In the genomic region with DNA sequence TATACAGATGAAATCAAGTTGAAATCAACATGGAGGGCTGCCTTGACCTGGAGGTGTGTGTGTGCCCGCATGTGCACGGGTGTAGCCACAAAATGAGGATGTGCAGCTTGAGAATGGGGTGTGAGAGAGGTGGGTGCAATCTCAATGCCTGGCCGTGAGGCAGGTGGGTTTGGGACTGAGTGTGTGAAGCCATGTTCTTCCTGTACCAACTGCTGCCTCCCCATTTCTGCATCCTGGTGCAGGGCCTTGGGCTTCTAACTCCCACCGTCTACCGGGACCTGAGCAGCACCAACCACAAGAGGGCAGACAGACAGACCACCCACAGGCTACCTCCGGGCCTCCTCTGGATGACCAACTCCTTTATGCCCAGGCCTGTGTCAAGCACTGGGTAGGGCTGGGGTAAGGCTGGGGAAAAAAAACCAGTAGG, we compare ENCODE assay signal across 1 cellular context.
TF ChIP-seq lines count a peak whose summit lies in the region.

No MANE protein-coding gene starts in this region.

TF ChIP-seq in WTC11, 78 proteins besides CTCF, POLR2A, EP300 and RAD21 (continued from another document):
- TF ChIP-seq, protein P1, sequence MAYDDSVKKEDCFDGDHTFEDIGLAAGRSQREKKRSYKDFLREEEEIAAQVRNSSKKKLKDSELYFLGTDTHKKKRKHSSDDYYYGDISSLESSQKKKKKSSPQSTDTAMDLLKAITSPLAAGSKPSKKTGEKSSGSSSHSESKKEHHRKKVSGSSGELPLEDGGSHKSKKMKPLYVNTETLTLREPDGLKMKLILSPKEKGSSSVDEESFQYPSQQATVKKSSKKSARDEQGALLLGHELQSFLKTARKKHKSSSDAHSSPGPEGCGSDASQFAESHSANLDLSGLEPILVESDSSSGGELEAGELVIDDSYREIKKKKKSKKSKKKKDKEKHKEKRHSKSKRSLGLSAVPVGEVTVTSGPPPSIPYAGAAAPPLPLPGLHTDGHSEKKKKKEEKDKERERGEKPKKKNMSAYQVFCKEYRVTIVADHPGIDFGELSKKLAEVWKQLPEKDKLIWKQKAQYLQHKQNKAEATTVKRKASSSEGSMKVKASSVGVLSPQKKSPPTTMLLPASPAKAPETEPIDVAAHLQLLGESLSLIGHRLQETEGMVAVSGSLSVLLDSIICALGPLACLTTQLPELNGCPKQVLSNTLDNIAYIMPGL (CRISPR knock-in tag; IDR thresholded peaks at IDR 0.05): no peak
- TF ChIP-seq, protein P2, sequence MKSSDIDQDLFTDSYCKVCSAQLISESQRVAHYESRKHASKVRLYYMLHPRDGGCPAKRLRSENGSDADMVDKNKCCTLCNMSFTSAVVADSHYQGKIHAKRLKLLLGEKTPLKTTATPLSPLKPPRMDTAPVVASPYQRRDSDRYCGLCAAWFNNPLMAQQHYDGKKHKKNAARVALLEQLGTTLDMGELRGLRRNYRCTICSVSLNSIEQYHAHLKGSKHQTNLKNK (CRISPR knock-in tag; IDR thresholded peaks at IDR 0.05): no peak
- TF ChIP-seq PRRX2 (CRISPR knock-in tag; IDR thresholded peaks at IDR 0.05) (no peak), OVOL2 (CRISPR knock-in tag; IDR thresholded peaks at IDR 0.05; ENCODE audit: borderline replicate concordance) (no peak), ZNF317 (CRISPR knock-in tag; IDR thresholded peaks at IDR 0.05; ENCODE audit: borderline replicate concordance, low read depth) (no peak), CBFB (CRISPR knock-in tag; IDR thresholded peaks at IDR 0.05; ENCODE audit: low read depth) (no peak), ZNF416 (CRISPR knock-in tag; IDR thresholded peaks at IDR 0.05) (no peak), ZNF232 (CRISPR knock-in tag; IDR thresholded peaks at IDR 0.05) (no peak), ZNF121 (CRISPR knock-in tag; IDR thresholded peaks at IDR 0.05) (no peak)
- TF ChIP-seq, protein P3, sequence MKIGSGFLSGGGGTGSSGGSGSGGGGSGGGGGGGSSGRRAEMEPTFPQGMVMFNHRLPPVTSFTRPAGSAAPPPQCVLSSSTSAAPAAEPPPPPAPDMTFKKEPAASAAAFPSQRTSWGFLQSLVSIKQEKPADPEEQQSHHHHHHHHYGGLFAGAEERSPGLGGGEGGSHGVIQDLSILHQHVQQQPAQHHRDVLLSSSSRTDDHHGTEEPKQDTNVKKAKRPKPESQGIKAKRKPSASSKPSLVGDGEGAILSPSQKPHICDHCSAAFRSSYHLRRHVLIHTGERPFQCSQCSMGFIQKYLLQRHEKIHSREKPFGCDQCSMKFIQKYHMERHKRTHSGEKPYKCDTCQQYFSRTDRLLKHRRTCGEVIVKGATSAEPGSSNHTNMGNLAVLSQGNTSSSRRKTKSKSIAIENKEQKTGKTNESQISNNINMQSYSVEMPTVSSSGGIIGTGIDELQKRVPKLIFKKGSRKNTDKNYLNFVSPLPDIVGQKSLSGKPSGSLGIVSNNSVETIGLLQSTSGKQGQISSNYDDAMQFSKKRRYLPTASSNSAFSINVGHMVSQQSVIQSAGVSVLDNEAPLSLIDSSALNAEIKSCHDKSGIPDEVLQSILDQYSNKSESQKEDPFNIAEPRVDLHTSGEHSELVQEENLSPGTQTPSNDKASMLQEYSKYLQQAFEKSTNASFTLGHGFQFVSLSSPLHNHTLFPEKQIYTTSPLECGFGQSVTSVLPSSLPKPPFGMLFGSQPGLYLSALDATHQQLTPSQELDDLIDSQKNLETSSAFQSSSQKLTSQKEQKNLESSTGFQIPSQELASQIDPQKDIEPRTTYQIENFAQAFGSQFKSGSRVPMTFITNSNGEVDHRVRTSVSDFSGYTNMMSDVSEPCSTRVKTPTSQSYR (CRISPR knock-in tag; IDR thresholded peaks at IDR 0.05): no peak
- TF ChIP-seq, protein P4, sequence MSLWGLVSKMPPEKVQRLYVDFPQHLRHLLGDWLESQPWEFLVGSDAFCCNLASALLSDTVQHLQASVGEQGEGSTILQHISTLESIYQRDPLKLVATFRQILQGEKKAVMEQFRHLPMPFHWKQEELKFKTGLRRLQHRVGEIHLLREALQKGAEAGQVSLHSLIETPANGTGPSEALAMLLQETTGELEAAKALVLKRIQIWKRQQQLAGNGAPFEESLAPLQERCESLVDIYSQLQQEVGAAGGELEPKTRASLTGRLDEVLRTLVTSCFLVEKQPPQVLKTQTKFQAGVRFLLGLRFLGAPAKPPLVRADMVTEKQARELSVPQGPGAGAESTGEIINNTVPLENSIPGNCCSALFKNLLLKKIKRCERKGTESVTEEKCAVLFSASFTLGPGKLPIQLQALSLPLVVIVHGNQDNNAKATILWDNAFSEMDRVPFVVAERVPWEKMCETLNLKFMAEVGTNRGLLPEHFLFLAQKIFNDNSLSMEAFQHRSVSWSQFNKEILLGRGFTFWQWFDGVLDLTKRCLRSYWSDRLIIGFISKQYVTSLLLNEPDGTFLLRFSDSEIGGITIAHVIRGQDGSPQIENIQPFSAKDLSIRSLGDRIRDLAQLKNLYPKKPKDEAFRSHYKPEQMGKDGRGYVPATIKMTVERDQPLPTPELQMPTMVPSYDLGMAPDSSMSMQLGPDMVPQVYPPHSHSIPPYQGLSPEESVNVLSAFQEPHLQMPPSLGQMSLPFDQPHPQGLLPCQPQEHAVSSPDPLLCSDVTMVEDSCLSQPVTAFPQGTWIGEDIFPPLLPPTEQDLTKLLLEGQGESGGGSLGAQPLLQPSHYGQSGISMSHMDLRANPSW (CRISPR knock-in tag; conservative IDR thresholded peaks at IDR 0.05; ENCODE audit: low read depth): no peak
- TF ChIP-seq, protein P5, sequence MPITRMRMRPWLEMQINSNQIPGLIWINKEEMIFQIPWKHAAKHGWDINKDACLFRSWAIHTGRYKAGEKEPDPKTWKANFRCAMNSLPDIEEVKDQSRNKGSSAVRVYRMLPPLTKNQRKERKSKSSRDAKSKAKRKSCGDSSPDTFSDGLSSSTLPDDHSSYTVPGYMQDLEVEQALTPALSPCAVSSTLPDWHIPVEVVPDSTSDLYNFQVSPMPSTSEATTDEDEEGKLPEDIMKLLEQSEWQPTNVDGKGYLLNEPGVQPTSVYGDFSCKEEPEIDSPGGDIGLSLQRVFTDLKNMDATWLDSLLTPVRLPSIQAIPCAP (CRISPR knock-in tag; IDR thresholded peaks at IDR 0.05): no peak
TF ChIP-seq in WTC11: peak in this region for 0.
